33 cellular contexts compared by ENCODE assay signal in genomic region chr13:21086929-21087328, GRCh38.
"Had no signal": no experiment of that assay in that cellular context is flagged by ENCODE, and none has a peak within 500 bp of the region (broad histone marks: within the 10 kb centered on the region; RNA-seq: fewer than 3 reads in every experiment).

No MANE protein-coding gene starts in this region.

- FAIRE-seq: astrocyte, TTC549 had no signal

- H3K4me3 ChIP-seq: adrenal gland, body of pancreas, breast epithelium had no signal

- H3K27ac ChIP-seq: adrenal gland, body of pancreas, brain microvascular endothelial cell, breast epithelium, VCaP had no signal

- H3K36me3 ChIP-seq: adrenal gland, brain microvascular endothelial cell, breast epithelium had no signal

- H3K9me3 ChIP-seq: adrenal gland, body of pancreas, breast epithelium had no signal

- ATAC-seq: activated CD8-positive, alpha-beta T cell treated with anti-CD3 and anti-CD28 coated beads for 36 hours; activated naive CD4-positive, alpha-beta T cell treated with anti-CD3 and anti-CD28 coated beads, Interleukin-2, amount 50 U/mL, for 72 hours; activated T-cell treated with anti-CD3 and anti-CD28 coated beads, Interleukin-2, amount 50 U/mL, for 4 hours; activated T-cell treated with anti-CD3 and anti-CD28 coated beads, Interleukin-2, amount 50 U/mL, for 72 hours; activated T-helper 17 cell treated with anti-CD3 and anti-CD28 coated beads, Interleukin-2, amount 50 U/mL, for 72 hours; body of pancreas had no signal

- DNase-seq: activated B cell treated with CpG ODN at 0.5 μM for 24 hours; activated CD4-positive, alpha-beta memory T cell treated with anti-CD3 and anti-CD28 coated beads for 36 hours; activated CD4-positive, alpha-beta T cell treated with anti-CD3 and anti-CD28 coated beads for 4 hours; activated CD4-positive, alpha-beta T cell treated with anti-CD3 and anti-CD28 coated beads, Interleukin-2, amount 10 ng/mL, durations not matched to agents 24 days and 14 days; activated CD4-positive, alpha-beta T cell treated with anti-CD3 and anti-CD28 coated beads, Interleukin-2, amount 50 U/mL, for 1 hour; activated CD4-positive, alpha-beta T cell treated with anti-CD3 and anti-CD28 coated beads, Interleukin-2, amount 50 U/mL, for 4 hours; activated CD4-positive, CD25-positive, alpha-beta regulatory T cell treated with anti-CD3 and anti-CD28 coated beads, Interleukin-2, amount 50 U/mL, for 72 hours; activated CD8-positive, alpha-beta memory T cell treated with anti-CD3 and anti-CD28 coated beads, Interleukin-2, amount 50 U/mL, for 4 hours; activated CD8-positive, alpha-beta T cell treated with anti-CD3 and anti-CD28 coated beads for 36 hours; activated effector memory CD4-positive, alpha-beta T cell treated with anti-CD3 and anti-CD28 coated beads, Interleukin-2, amount 50 U/mL, for 16 hours; activated gamma-delta T cell treated with Interleukin-2 at 50 U/mL for 16 hours; activated naive CD4-positive, alpha-beta T cell; activated naive CD4-positive, alpha-beta T cell treated with anti-CD3 and anti-CD28 coated beads for 36 hours; activated naive CD4-positive, alpha-beta T cell treated with anti-CD3 and anti-CD28 coated beads, Interleukin-2, amount 50 U/mL, for 16 hours; activated naive CD8-positive, alpha-beta T cell treated with anti-CD3 and anti-CD28 coated beads for 36 hours; activated T-cell treated with anti-CD3 and anti-CD28 coated beads for 4 hours; activated T-cell treated with anti-CD3 and anti-CD28 coated beads, Interleukin-2, amount 50 U/mL, for 1 hour; activated T-cell treated with anti-CD3 and anti-CD28 coated beads, Interleukin-2, amount 50 U/mL, for 4 hours; activated T-cell treated with anti-CD3 and anti-CD28 coated beads, Interleukin-2, amount 50 U/mL, for 72 hours; adrenal gland; amniotic stem cell; aorta; body of pancreas; brain microvascular endothelial cell; central memory CD4-positive, alpha-beta T cell; T-helper 2 cell; T-helper 9 cell had no signal

- H3K27me3 ChIP-seq: adrenal gland, body of pancreas, brain microvascular endothelial cell, breast epithelium had no signal

- H3K4me1 ChIP-seq: adrenal gland, body of pancreas, breast epithelium had no signal
